15 cellular contexts compared by ENCODE assay signal in genomic region chr6:54892831-54893230, GRCh38. TPM values are rescaled to one million over a fixed set of nuclear protein-coding genes. Genes with fewer than 3 reads are reported as not detected.
DNase-seq lines count a peak whose midpoint lies in the region; ATAC-seq and TF ChIP-seq lines count a peak whose summit lies in the region.
"Had no signal": no experiment of that assay in that cellular context is flagged by ENCODE, and none has a peak within 500 bp of the region (broad histone marks: within the 10 kb centered on the region; RNA-seq: fewer than 3 reads in every experiment).

No MANE protein-coding gene starts in this region.

- no peak for TF ChIP-seq CTCF in cardiac fibroblast (IDR thresholded peaks at IDR 0.05; ENCODE audit: low read depth, low read length)
- no peak for TF ChIP-seq CTCF in GM13977 (IDR thresholded peaks at IDR 0.05; ENCODE audit: extremely low read depth, insufficient read depth, missing control alignments)

- in situ Hi-C loops in GM13977 (cut with MboI; ENCODE audit: low pct_unique_long_range_greater_than_20kb, low sequenced_read_pairs, unreplicated experiment): no loop called here

- H3K4me3 ChIP-seq in MG63 (no peak overlapping the region), cardiac fibroblast (replicated peaks in 1 of 2; ENCODE audit: low read depth in 2 of 2, low read length in 2 of 2) (no peak overlapping the region)
- H3K4me3 ChIP-seq: lower lobe of right lung had no signal

- no peak for ATAC-seq in GM21619 (IDR thresholded peaks at IDR 0.05; ENCODE audit: unreplicated experiment)
- ATAC-seq: lower lobe of right lung; stimulated activated naive CD8-positive, alpha-beta T cell treated with anti-CD3 and anti-CD28 coated beads, Interleukin-15, amount 100 ng/mL, for 72 hours had no signal

- no peaks in the 10 kb centered on the region for H3K36me3 ChIP-seq in MG63
- H3K36me3 ChIP-seq: lower lobe of right lung had no signal

- H3K27me3 ChIP-seq in MG63: no peaks in the 10 kb centered on the region

- H3K9me3 ChIP-seq in MG63: no peaks in the 10 kb centered on the region
- H3K9me3 ChIP-seq: lower lobe of right lung had no signal

- DNase-seq in EH (ENCODE audit: low read depth) (peak; percentile 48), MG63 (peak; percentile 59), cardiac fibroblast (ENCODE audit: low read depth in 2 of 2) (peak; percentile 25 to 87), myocyte (ENCODE audit: low read depth) (peak; percentile 41), NAMALWA (ENCODE audit: low spot score) (no peak), NCI-H2171 (lab: John Stamatoyannopoulos, UW) (no peak), GM13977 (ENCODE audit: low spot score) (no peak)
- DNase-seq: activated gamma-delta T cell; COR-L47; lower lobe of right lung; NCI-H146; stimulated activated CD4-positive, alpha-beta T cell treated with anti-CD3 and anti-CD28 coated beads, Interleukin-2, amount 100 ng/mL, for 24 hours; stimulated activated naive CD8-positive, alpha-beta T cell treated with anti-CD3 and anti-CD28 coated beads, Interleukin-15, amount 100 ng/mL, for 72 hours had no signal

RNA-seq across cellular contexts. Expression of gene FAM83B, which starts 46.3 kb away (rescaled TPM):
- not detected in 2 replicates for total RNA-seq in MG63 (2014; rRNA removed; shearing (Covaris generic); ENCODE audit: low replicate concordance)
- total RNA-seq in myocyte: not detected in 2 replicates
- not detected for polyA plus RNA-seq in myocyte (2012)
- total RNA-seq: T-helper 1 cell treated with Interleukin-12 subunit alpha and Interleukin-12 subunit beta and Interleukin-4 antibody, amounts not matched to agents 30 ng/mL and 1 ng/mL, for 36 hours had no signal

Comparison
In these comparisons a context has a peak if more than half of its experiments do, and no peak if none do; other contexts are left out.
1. DNase-seq: peak in EH (single experiment), MG63 (single experiment), cardiac fibroblast (2 of 2) and myocyte (single experiment); none in NAMALWA (single experiment), NCI-H2171 (single experiment) and GM13977 (single experiment).